ENCODE assay signal across 11 cellular contexts in genomic region chrX:46326161-46326560, GRCh38.
DNase-seq lines count a peak whose midpoint lies in the region; ATAC-seq and TF ChIP-seq lines count a peak whose summit lies in the region.
"Had no signal": no experiment of that assay in that cellular context is flagged by ENCODE, and none has a peak within 500 bp of the region (broad histone marks: within the 10 kb centered on the region; RNA-seq: fewer than 3 reads in every experiment).

No MANE protein-coding gene starts in this region.

- H3K27me3 ChIP-seq in foreskin keratinocyte (no peaks in the 10 kb centered on the region), smooth muscle cell (ENCODE audit: low read depth) (no peaks in the 10 kb centered on the region)

- H2AFZ ChIP-seq in smooth muscle cell (ENCODE audit: low read depth), result no peak overlapping the region

- H3F3A ChIP-seq in smooth muscle cell (ENCODE audit: low read depth), result no peaks in the 10 kb centered on the region

- no peak overlapping the region for H3K4me3 Mint-ChIP-seq in activated naive CD8-positive, alpha-beta T cell
- no peak overlapping the region for H3K4me3 Mint-ChIP-seq in activated naive CD8-positive, alpha-beta T cell treated with anti-CD3 and anti-CD28 coated beads for 36 hours
- H3K4me3 Mint-ChIP-seq: T-helper 1 cell treated with Interleukin-12 subunit alpha and Interleukin-12 subunit beta and Interleukin-4 antibody, amounts not matched to agents 30 μg/mL and 1 μg/mL, for 36 hours had no signal

- peak overlapping the region; percentile 86 for H3K27ac Mint-ChIP-seq in activated naive CD8-positive, alpha-beta T cell
- H3K27ac Mint-ChIP-seq in activated naive CD8-positive, alpha-beta T cell treated with anti-CD3 and anti-CD28 coated beads for 36 hours, result no peak overlapping the region
- H3K27ac Mint-ChIP-seq: T-helper 1 cell treated with Interleukin-12 subunit alpha and Interleukin-12 subunit beta and Interleukin-4 antibody, amounts not matched to agents 30 μg/mL and 1 μg/mL, for 36 hours had no signal

- DNase-seq in activated naive CD8-positive, alpha-beta T cell treated with anti-CD3 and anti-CD28 coated beads for 36 hours, result no peak
- DNase-seq in amniotic epithelial cell (ENCODE audit: low read depth) (peak; percentile 33), foreskin keratinocyte (peak; percentile 30 to 45), smooth muscle cell (lab: John Stamatoyannopoulos, UW; ENCODE audit: unreplicated experiment) (no peak), GF-D8 (lab: John Stamatoyannopoulos, UW) (no peak)
- DNase-seq: GOT3, NCI-H510A treated with DMSO at 0.1 percent for 48 hours had no signal

- H3K4me3 ChIP-seq in smooth muscle cell, result no peak overlapping the region

- ATAC-seq in foreskin keratinocyte (no peak), GM18861 (IDR thresholded peaks at IDR 0.05; ENCODE audit: unreplicated experiment) (no peak), GM19397 (IDR thresholded peaks at IDR 0.05; ENCODE audit: unreplicated experiment) (no peak)

- H3K9me3 ChIP-seq in smooth muscle cell (replicated peaks; ENCODE audit: low read depth), result no peaks in the 10 kb centered on the region

- TF ChIP-seq CTCF in foreskin keratinocyte (conservative IDR thresholded peaks at IDR 0.05) (no peak), smooth muscle cell (IDR thresholded peaks at IDR 0.05; ENCODE audit: borderline replicate concordance, insufficient read depth, poor library complexity, severe bottlenecking) (no peak)

- H3K36me3 ChIP-seq in smooth muscle cell (ENCODE audit: low read depth), result no peaks in the 10 kb centered on the region

- no peaks in the 10 kb centered on the region for H4K20me1 ChIP-seq in smooth muscle cell (ENCODE audit: low read depth)

- H3K9me3 Mint-ChIP-seq in activated naive CD8-positive, alpha-beta T cell (ENCODE audit: low read depth), result no peaks in the 10 kb centered on the region
- H3K9me3 Mint-ChIP-seq in activated naive CD8-positive, alpha-beta T cell treated with anti-CD3 and anti-CD28 coated beads for 36 hours, result peaks cover 2% of the 10 kb centered on the region
- H3K9me3 Mint-ChIP-seq: T-helper 1 cell treated with Interleukin-12 subunit alpha and Interleukin-12 subunit beta and Interleukin-4 antibody, amounts not matched to agents 30 μg/mL and 1 μg/mL, for 36 hours had no signal

- H3K4me1 ChIP-seq in foreskin keratinocyte, result peaks cover 20% of the 10 kb centered on the region
- peaks cover 11% of the 10 kb centered on the region for H3K4me1 ChIP-seq in smooth muscle cell (ENCODE audit: low read depth)

- H3K79me2 ChIP-seq in smooth muscle cell (ENCODE audit: low read depth), result no peaks in the 10 kb centered on the region

- peak overlapping the region; percentile 34 for H3K4me2 ChIP-seq in smooth muscle cell

- H3K4me1 Mint-ChIP-seq in activated naive CD8-positive, alpha-beta T cell (ENCODE audit: low read depth), result peaks cover 50% of the 10 kb centered on the region
- peaks cover 34% of the 10 kb centered on the region for H3K4me1 Mint-ChIP-seq in activated naive CD8-positive, alpha-beta T cell treated with anti-CD3 and anti-CD28 coated beads for 36 hours

- no peaks in the 10 kb centered on the region for H3K27me3 Mint-ChIP-seq in activated naive CD8-positive, alpha-beta T cell
- no peaks in the 10 kb centered on the region for H3K27me3 Mint-ChIP-seq in activated naive CD8-positive, alpha-beta T cell treated with anti-CD3 and anti-CD28 coated beads for 36 hours

- H3K9ac ChIP-seq in smooth muscle cell (ENCODE audit: low read depth), result no peak overlapping the region

- H3K27ac ChIP-seq in foreskin keratinocyte, result peak overlapping the region; percentile 100
- peak overlapping the region; percentile 70 for H3K27ac ChIP-seq in smooth muscle cell (ENCODE audit: low read depth)

- 31% methylated on average over 3 of the region's 3 CpGs for WGBS in smooth muscle cell (ENCODE audit: low lambda C conversion rate)

- peaks cover 2% of the 10 kb centered on the region for H3K36me3 Mint-ChIP-seq in activated naive CD8-positive, alpha-beta T cell
- peaks cover 2% of the 10 kb centered on the region for H3K36me3 Mint-ChIP-seq in activated naive CD8-positive, alpha-beta T cell treated with anti-CD3 and anti-CD28 coated beads for 36 hours

Comparison
In these comparisons a context has a peak if more than half of its experiments do, and no peak if none do; other contexts are left out.
1. DNase-seq: peak in amniotic epithelial cell (single experiment) and foreskin keratinocyte (2 of 2); none in activated naive CD8-positive, alpha-beta T cell treated with anti-CD3 and anti-CD28 coated beads for 36 hours (single experiment), smooth muscle cell (single experiment) and GF-D8 (single experiment).